Comparison of ENCODE assay signal across 1 cellular context in genomic region chr11:121023848-121024751, GRCh38.
TF ChIP-seq lines count a peak whose summit lies in the region.

Gene TBCEL, plus strand, starts transcription at chr11:121024102. Its CDS starts 21,589 bp downstream, at chr11:121045691.

TF ChIP-seq in K562, 482 proteins besides CTCF, POLR2A, EP300 and RAD21 (continued from another document and continues in another):
- TF ChIP-seq BDP1 (IDR thresholded peaks at IDR 0.05; ENCODE audit: insufficient read depth, insufficient read length), result no peak
- no peak for TF ChIP-seq EGR1 (conservative IDR thresholded peaks at IDR 0.05)
- peak; percentile 50; the same call in 1 of the 2 replicates for TF ChIP-seq SUPT5H (IDR thresholded peaks at IDR 0.05)
- TF ChIP-seq PCBP1 (IDR thresholded peaks at IDR 0.05; ENCODE audit: low read depth, low read length, poor library complexity, severe bottlenecking), result peak; percentile 61
- no peak for TF ChIP-seq ZKSCAN3 (CRISPR knock-in tag; IDR thresholded peaks at IDR 0.05)
- no peak for TF ChIP-seq HBP1 (CRISPR knock-in tag; IDR thresholded peaks at IDR 0.05)
- no peak for TF ChIP-seq TBL1XR1 (IDR thresholded peaks at IDR 0.05; ENCODE audit: low read length in 2 of 2)
- no peak for TF ChIP-seq AFF4 (CRISPR knock-in tag; IDR thresholded peaks at IDR 0.05)
- peak; percentile 84; the same call in 1 of the 2 replicates for TF ChIP-seq DIDO1 (tag; IDR thresholded peaks at IDR 0.05; ENCODE audit: low read depth)
- no peak for TF ChIP-seq SP1 (CRISPR knock-in tag; IDR thresholded peaks at IDR 0.05)
- no peak for TF ChIP-seq FOS (IDR thresholded peaks at IDR 0.05; ENCODE audit: extremely low read depth, insufficient read length)
- no peak for TF ChIP-seq RNF219 (CRISPR knock-in tag; IDR thresholded peaks at IDR 0.05)
- no peak for TF ChIP-seq ZBED1 (IDR thresholded peaks at IDR 0.05)
- no peak for TF ChIP-seq PKNOX1 (IDR thresholded peaks at IDR 0.05)
- TF ChIP-seq ARID4B (CRISPR knock-in tag; IDR thresholded peaks at IDR 0.05), result no peak
- TF ChIP-seq ZFP1 (CRISPR knock-in tag; IDR thresholded peaks at IDR 0.05), result no peak
- no peak for TF ChIP-seq ATF6 (CRISPR knock-in tag; IDR thresholded peaks at IDR 0.05)
- no peak for TF ChIP-seq HIVEP1 (CRISPR knock-in tag; IDR thresholded peaks at IDR 0.05)
- TF ChIP-seq ZNF217 (CRISPR knock-in tag; IDR thresholded peaks at IDR 0.05), result no peak
- TF ChIP-seq CBFA2T3 (IDR thresholded peaks at IDR 0.05), result no peak
- TF ChIP-seq PREB (CRISPR knock-in tag; IDR thresholded peaks at IDR 0.05), result no peak
- peak; percentile 88 for TF ChIP-seq MGA (IDR thresholded peaks at IDR 0.05)
- TF ChIP-seq SMC3 (conservative IDR thresholded peaks at IDR 0.05; ENCODE audit: insufficient read depth, low read depth, low read length), result no peak
- no peak for TF ChIP-seq CBX5 (IDR thresholded peaks at IDR 0.05; ENCODE audit: borderline replicate concordance, low read depth)
